ENCODE assay signal across 8 cellular contexts in genomic region chr20:37693629-37694626, GRCh38. TPM values are rescaled to one million over a fixed set of nuclear protein-coding genes. Genes with fewer than 3 reads are reported as not detected.
DNase-seq lines count a peak whose midpoint lies in the region; ATAC-seq and TF ChIP-seq lines count a peak whose summit lies in the region.

TSS of gene CTNNBL1 (plus strand) at chr20:37694030. CDS start at chr20:37694123, 93 bp downstream.

- no peaks in the 10 kb centered on the region for H3K9me3 ChIP-seq in gastroesophageal sphincter

- TF ChIP-seq CTCF in HFFc6 (IDR thresholded peaks at IDR 0.05) (no peak), NB4 (IDR thresholded peaks at IDR 0.05; ENCODE audit: low read depth, low read length) (no peak), gastroesophageal sphincter (IDR thresholded peaks at IDR 0.05) (peak in 1 of 4 experiments; percentile 24)

- no peaks in the 10 kb centered on the region for H3K36me3 ChIP-seq in gastroesophageal sphincter

- H3K27me3 Mint-ChIP-seq in HFFc6 (ENCODE audit: insufficient read depth) = peaks cover 5% of the 10 kb centered on the region; the same call in 1 of the 2 replicates

- peak within 1 kb of the TSS; percentile 98 for H3K4me3 Mint-ChIP-seq in HFFc6

- H3K9me3 Mint-ChIP-seq in HFFc6 = no peaks in the 10 kb centered on the region

- DNase-seq in GM04504 (ENCODE audit: low read depth) (peak; percentile 94), HFFc6 (peak; percentile 97), NB4 (ENCODE audit: low read depth) (peak; percentile 98), SK-N-DZ (ENCODE audit: low spot score) (peak; percentile 98), non-pigmented ciliary epithelial cell (ENCODE audit: low read depth) (peak; percentile 84), substantia nigra (lab: John Stamatoyannopoulos, UW) (peak; percentile 57 to 97 (median 93))
- DNase-seq in activated naive CD4-positive, alpha-beta T cell treated with Interleukin-2 at 50 U/mL for 16 hours = peak; percentile 97

- peak within 1 kb of the TSS; percentile 84 for H3K27ac Mint-ChIP-seq in HFFc6

- no peak for TF ChIP-seq EP300 in gastroesophageal sphincter (IDR thresholded peaks at IDR 0.05)

- H3K4me3 ChIP-seq in NB4 (ENCODE audit: low read depth, low read length) = peak within 1 kb of the TSS; percentile 95
- peak within 1 kb of the TSS; percentile 87 to 97 for H3K4me3 ChIP-seq in gastroesophageal sphincter

- peaks cover 5% of the 10 kb centered on the region; the same call in 1 of the 2 replicates for H3K36me3 Mint-ChIP-seq in HFFc6 (ENCODE audit: low read depth)

- peaks cover 0 to 28% (median 17%) of the 10 kb centered on the region in 3 donors for H3K4me1 ChIP-seq in gastroesophageal sphincter

- ATAC-seq in gastroesophageal sphincter = peak; percentile 99

- H3K27ac ChIP-seq in gastroesophageal sphincter (peak within 1 kb of the TSS; percentile 52 to 77 (median 72)), substantia nigra (ENCODE audit: low read depth, low read length, poor library complexity, severe bottlenecking) (peak within 1 kb of the TSS; percentile 70)

- H3K4me1 Mint-ChIP-seq in HFFc6 (ENCODE audit: low read depth) = peaks cover 24% of the 10 kb centered on the region

- 1 to 2% methylated on average over 13 to 15 of the region's 54 CpGs for WGBS in gastroesophageal sphincter (ENCODE audit: low coverage in 1 of 2), 2 donors

- peak; percentile 74 for TF ChIP-seq POLR2A in NB4 (IDR thresholded peaks at IDR 0.05; ENCODE audit: extremely low read depth, insufficient read length)
- TF ChIP-seq POLR2A in gastroesophageal sphincter (IDR thresholded peaks at IDR 0.05) = peak; percentile 69 to 72

- peaks cover 9% of the 10 kb centered on the region for H3K27me3 ChIP-seq in gastroesophageal sphincter

RNA-seq across cellular contexts. Expression of gene CTNNBL1, which starts in this region (rescaled TPM):
- total RNA-seq in HFFc6 (2021; fragmentation: NEBNext Ultra II Directional; extraction: Animal tissue kit (Norgen Biotek cat#: 25700)) = 10 to 100 TPM; 49.7 to 62.4 (median 59.5) TPM
- 65.9 and 74.2 TPM in 2 replicates for polyA plus RNA-seq in SK-N-DZ (2014; cell fraction: cytosol; rRNA removed)
- 33.6 and 55.4 TPM in 2 replicates for polyA plus RNA-seq in SK-N-DZ (2014; cell fraction: nucleus; rRNA removed)
- total RNA-seq in gastroesophageal sphincter = 10 to 100 TPM; 43.8 to 58.4 (median 47.1) TPM

Comparison
In these comparisons a context has a peak if more than half of its experiments do, and no peak if none do; other contexts are left out.
1. Peak in every context shown above with its lines: DNase-seq, ATAC-seq, H3K4me3 ChIP-seq and H3K27ac ChIP-seq.